11 cellular contexts compared by ENCODE assay signal in genomic region chr3:31908391-31909097, GRCh38.
DNase-seq lines count a peak whose midpoint lies in the region; ATAC-seq and TF ChIP-seq lines count a peak whose summit lies in the region.
"Had no signal": no experiment of that assay in that cellular context is flagged by ENCODE, and none has a peak within 500 bp of the region (broad histone marks: within the 10 kb centered on the region; RNA-seq: fewer than 3 reads in every experiment).

No MANE protein-coding gene starts in this region.

- intact Hi-C loops in activated B cell treated with CpG ODN at 0.5 μM for 24 hours (cut with micrococcal nuclease) = loop anchor here (1.0 to 5.0 kb wide), 4 partner anchors 9 to 46 kb away; no protein-coding TSS in a partner anchor
- intact Hi-C loops in left ventricle myocardium inferior (cut with micrococcal nuclease) = no loop called here

- H3K36me3 ChIP-seq in left ventricle myocardium inferior (no peaks in the 10 kb centered on the region), Peyer's patch (no peaks in the 10 kb centered on the region)

- H3K4me1 ChIP-seq in left ventricle myocardium inferior (peaks cover 13% of the 10 kb centered on the region), Peyer's patch (peaks cover 0 to 20% (median 4%) of the 10 kb centered on the region in 4 donors)

- ATAC-seq in GM18909 (IDR thresholded peaks at IDR 0.05; ENCODE audit: poor library complexity, unreplicated experiment) = peak; percentile 93
- ATAC-seq in HG03342 (IDR thresholded peaks at IDR 0.05; ENCODE audit: unreplicated experiment) = peak; percentile 79
- ATAC-seq in activated B cell treated with CpG ODN at 0.5 μM for 24 hours (ENCODE audit: low read depth) = peak; percentile 37
- no peak for ATAC-seq in HG03025 (IDR thresholded peaks at IDR 0.05; ENCODE audit: low FRiP score, unreplicated experiment)
- no peak for ATAC-seq in HG02623 (IDR thresholded peaks at IDR 0.05; ENCODE audit: unreplicated experiment)
- ATAC-seq: naive thymus-derived CD8-positive, alpha-beta T cell had no signal

- H3K27me3 Mint-ChIP-seq in activated B cell treated with CpG ODN at 0.5 μM for 24 hours (no peaks in the 10 kb centered on the region), nephron progenitor cell (ENCODE audit: low read depth, poor library complexity) (peaks cover 3% of the 10 kb centered on the region)
- H3K27me3 Mint-ChIP-seq: naive thymus-derived CD8-positive, alpha-beta T cell had no signal

- H3K9me3 ChIP-seq in left ventricle myocardium inferior (replicated peaks) = no peaks in the 10 kb centered on the region
- H3K9me3 ChIP-seq in Peyer's patch = no peaks in the 10 kb centered on the region

- H3K27me3 ChIP-seq in left ventricle myocardium inferior (ENCODE audit: low read depth) (no peaks in the 10 kb centered on the region), Peyer's patch (no peaks in the 10 kb centered on the region)

- H3K4me1 Mint-ChIP-seq in activated B cell treated with CpG ODN at 0.5 μM for 24 hours (peaks cover 84% of the 10 kb centered on the region), nephron progenitor cell (peaks cover 77% of the 10 kb centered on the region)

- H3K9me3 Mint-ChIP-seq in activated B cell treated with CpG ODN at 0.5 μM for 24 hours (no peaks in the 10 kb centered on the region), nephron progenitor cell (no peaks in the 10 kb centered on the region)
- H3K9me3 Mint-ChIP-seq: naive thymus-derived CD8-positive, alpha-beta T cell had no signal

- CTCF ChIA-PET in activated B cell treated with CpG ODN at 0.5 μM for 24 hours (lab: Charles Lee) = interaction anchor here (0.9 to 1.3 kb wide), 3 partner anchors 14 to 142 kb away, joined by 3 to 4 read pairs (median 3); no protein-coding TSS in a partner anchor

- H3K4me3 ChIP-seq in left ventricle myocardium inferior (no peak overlapping the region), Peyer's patch (no peak overlapping the region)

- H3K4me3 Mint-ChIP-seq in activated B cell treated with CpG ODN at 0.5 μM for 24 hours = no peak overlapping the region
- H3K4me3 Mint-ChIP-seq in nephron progenitor cell = no peak overlapping the region
- H3K4me3 Mint-ChIP-seq: naive thymus-derived CD8-positive, alpha-beta T cell had no signal

- no peak for TF ChIP-seq CTCF in activated B cell treated with CpG ODN at 0.5 μM for 24 hours (IDR thresholded peaks at IDR 0.05)
- TF ChIP-seq CTCF in nephron progenitor cell (IDR thresholded peaks at IDR 0.05) = no peak
- TF ChIP-seq CTCF in left ventricle myocardium inferior (IDR thresholded peaks at IDR 0.05; ENCODE audit: borderline replicate concordance) = no peak
- no peak for TF ChIP-seq CTCF in Peyer's patch (IDR thresholded peaks at IDR 0.05)

- TF ChIP-seq POLR2A in Peyer's patch (IDR thresholded peaks at IDR 0.05) = no peak

- H3K27ac ChIP-seq in left ventricle myocardium inferior (replicated peaks) (no peak overlapping the region), Peyer's patch (no peak overlapping the region)

- POLR2A ChIA-PET in activated B cell treated with CpG ODN at 0.5 μM for 24 hours (lab: Charles Lee) = interaction anchor here (0.8 to 1.5 kb wide), 3 partner anchors 43 to 73 kb away, joined by 3 to 4 read pairs (median 3); partner anchors contain the start of genes OSBPL10 and ZNF860

- H3K27ac Mint-ChIP-seq in activated B cell treated with CpG ODN at 0.5 μM for 24 hours (peak overlapping the region; percentile 65), nephron progenitor cell (peak overlapping the region; percentile 94)

- H3K36me3 Mint-ChIP-seq in activated B cell treated with CpG ODN at 0.5 μM for 24 hours (ENCODE audit: low read depth) (peaks cover 16% of the 10 kb centered on the region), nephron progenitor cell (ENCODE audit: low read depth) (no peaks in the 10 kb centered on the region)
- H3K36me3 Mint-ChIP-seq: naive thymus-derived CD8-positive, alpha-beta T cell had no signal

- DNase-seq in activated B cell treated with CpG ODN at 0.5 μM for 24 hours (no peak), nephron progenitor cell (no peak), left ventricle myocardium inferior (no peak), Peyer's patch (no peak)
- DNase-seq: effector CD8-positive, alpha-beta T cell; naive thymus-derived CD8-positive, alpha-beta T cell; NCI-H2227 treated with DMSO at 0.1 percent for 48 hours had no signal

Comparison
In these comparisons a context has a peak if more than half of its experiments do, and no peak if none do; other contexts are left out.
1. ATAC-seq: peak in GM18909 (single experiment), HG03342 (single experiment) and activated B cell treated with CpG ODN at 0.5 μM for 24 hours (single experiment); none in HG03025 (single experiment) and HG02623 (single experiment).